Comparison of ENCODE assay signal across 25 cellular contexts in the genomic region with DNA sequence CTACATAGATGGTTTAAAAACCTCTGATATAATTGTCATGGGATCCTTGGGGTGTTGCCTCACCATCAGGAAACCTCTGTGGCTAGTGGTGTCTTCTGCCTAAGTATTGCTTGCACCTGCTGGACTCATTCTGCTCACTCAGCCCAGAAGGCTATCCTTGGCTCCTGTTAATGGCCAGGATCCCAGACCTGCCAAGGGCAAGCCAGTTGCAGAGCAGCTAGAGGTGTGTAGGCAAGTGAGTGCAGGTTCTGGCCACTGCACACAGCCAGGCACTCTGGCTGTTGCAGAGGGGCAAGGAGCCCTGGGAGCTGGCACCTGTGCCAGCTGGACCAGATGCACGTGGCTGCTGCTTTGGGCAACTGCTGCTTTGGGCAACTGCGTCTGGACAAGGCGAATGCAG.
"Had no signal": no experiment of that assay in that cellular context is flagged by ENCODE, and none has a peak within 500 bp of the region (broad histone marks: within the 10 kb centered on the region; RNA-seq: fewer than 3 reads in every experiment).

No MANE protein-coding gene starts in this region.

- DNase-seq: activated CD4-positive, alpha-beta memory T cell treated with anti-CD3 and anti-CD28 coated beads for 36 hours; activated CD4-positive, alpha-beta T cell treated with anti-CD3 and anti-CD28 coated beads for 36 hours; activated CD4-positive, alpha-beta T cell treated with anti-CD3 and anti-CD28 coated beads, Interleukin-2, amount 10 ng/mL, durations not matched to agents 24 days and 14 days; activated CD4-positive, CD25-positive, alpha-beta regulatory T cell; activated CD4-positive, CD25-positive, alpha-beta regulatory T cell treated with anti-CD3 and anti-CD28 coated beads, Interleukin-2, amount 50 U/mL, for 72 hours; activated CD8-positive, alpha-beta memory T cell treated with anti-CD3 and anti-CD28 coated beads, Interleukin-2, amount 10 ng/mL, durations not matched to agents 7 days and 5 days; activated CD8-positive, alpha-beta memory T cell treated with anti-CD3 and anti-CD28 coated beads, Interleukin-2, amount 50 U/mL, for 4 hours; activated CD8-positive, alpha-beta T cell treated with anti-CD3 and anti-CD28 coated beads, Interleukin-2, amount 10 ng/mL, durations not matched to agents 7 days and 5 days; activated effector memory CD4-positive, alpha-beta T cell treated with anti-CD3 and anti-CD28 coated beads, Interleukin-2, amount 50 U/mL, for 16 hours; activated naive CD4-positive, alpha-beta T cell treated with anti-CD3 and anti-CD28 coated beads for 36 hours; activated naive CD8-positive, alpha-beta T cell treated with anti-CD3 and anti-CD28 coated beads, Interleukin-2, amount 10 ng/mL, durations not matched to agents 7 days and 5 days; activated T-cell treated with anti-CD3 and anti-CD28 coated beads, Interleukin-2, amount 50 U/mL, for 1 hour; activated T-cell treated with anti-CD3 and anti-CD28 coated beads, Interleukin-2, amount 50 U/mL, for 48 hours; central memory CD4-positive, alpha-beta T cell; cerebellar nuclear complex; colonic mucosa; effector CD8-positive, alpha-beta T cell; esophagus squamous epithelium; foreskin melanocyte; T-helper 2 cell had no signal

- H3K36me3 Mint-ChIP-seq: activated CD4-positive, alpha-beta memory T cell treated with anti-CD3 and anti-CD28 coated beads for 36 hours; activated CD8-positive, alpha-beta memory T cell treated with anti-CD3 and anti-CD28 coated beads, Interleukin-2, amount 10 ng/mL, durations not matched to agents 7 days and 5 days; activated naive CD4-positive, alpha-beta T cell treated with anti-CD3 and anti-CD28 coated beads, Interleukin-2, amount 50 U/mL, for 72 hours; activated naive CD8-positive, alpha-beta T cell treated with anti-CD3 and anti-CD28 coated beads, Interleukin-2, amount 10 ng/mL, durations not matched to agents 7 days and 5 days; brain had no signal

- H3K27ac Mint-ChIP-seq: activated CD4-positive, alpha-beta memory T cell treated with anti-CD3 and anti-CD28 coated beads for 36 hours; activated CD4-positive, alpha-beta T cell treated with anti-CD3 and anti-CD28 coated beads for 36 hours; activated CD4-positive, alpha-beta T cell treated with anti-CD3 and anti-CD28 coated beads, Interleukin-2, amount 10 ng/mL, durations not matched to agents 24 days and 14 days; activated CD8-positive, alpha-beta memory T cell treated with anti-CD3 and anti-CD28 coated beads, Interleukin-2, amount 10 ng/mL, durations not matched to agents 7 days and 5 days; activated CD8-positive, alpha-beta T cell treated with anti-CD3 and anti-CD28 coated beads, Interleukin-2, amount 10 ng/mL, durations not matched to agents 7 days and 5 days; activated naive CD4-positive, alpha-beta T cell treated with anti-CD3 and anti-CD28 coated beads for 36 hours; activated naive CD4-positive, alpha-beta T cell treated with anti-CD3 and anti-CD28 coated beads, Interleukin-2, amount 50 U/mL, for 72 hours; activated naive CD8-positive, alpha-beta T cell treated with anti-CD3 and anti-CD28 coated beads, Interleukin-2, amount 10 ng/mL, durations not matched to agents 7 days and 5 days; activated T-helper 1 cell treated with anti-CD3 and anti-CD28 coated beads, Interleukin-12 subunit alpha, Interleukin-12 subunit beta, Interleukin-2, Interleukin-4 antibody, amounts not matched to agents 30 ng/mL and 10 ng/mL and 1 ng/mL, durations not matched to agents 14 hours and 24 hours and 36 hours; activated T-helper 2 cell treated with anti-CD3 and anti-CD28 coated beads, Interferon-gamma antibody, Interleukin-2, Interleukin-4, amounts not matched to agents 10 μg/mL and 5 μg/mL and 100 μg/mL, durations not matched to agents 14 hours and 24 hours and 36 hours; brain had no signal

- H3K4me1 Mint-ChIP-seq: activated CD4-positive, alpha-beta T cell treated with anti-CD3 and anti-CD28 coated beads for 36 hours; activated CD4-positive, alpha-beta T cell treated with anti-CD3 and anti-CD28 coated beads, Interleukin-2, amount 10 ng/mL, durations not matched to agents 24 days and 14 days; activated CD8-positive, alpha-beta memory T cell treated with anti-CD3 and anti-CD28 coated beads, Interleukin-2, amount 10 ng/mL, durations not matched to agents 7 days and 5 days; activated naive CD8-positive, alpha-beta T cell treated with anti-CD3 and anti-CD28 coated beads, Interleukin-2, amount 10 ng/mL, durations not matched to agents 7 days and 5 days; brain had no signal

- H3K4me3 Mint-ChIP-seq: activated CD4-positive, alpha-beta memory T cell treated with anti-CD3 and anti-CD28 coated beads for 36 hours; activated CD4-positive, alpha-beta T cell treated with anti-CD3 and anti-CD28 coated beads for 36 hours; activated CD4-positive, alpha-beta T cell treated with anti-CD3 and anti-CD28 coated beads, Interleukin-2, amount 10 ng/mL, durations not matched to agents 24 days and 14 days; activated CD8-positive, alpha-beta memory T cell treated with anti-CD3 and anti-CD28 coated beads, Interleukin-2, amount 10 ng/mL, durations not matched to agents 7 days and 5 days; activated CD8-positive, alpha-beta T cell treated with anti-CD3 and anti-CD28 coated beads, Interleukin-2, amount 10 ng/mL, durations not matched to agents 7 days and 5 days; activated naive CD4-positive, alpha-beta T cell treated with anti-CD3 and anti-CD28 coated beads for 36 hours; activated naive CD8-positive, alpha-beta T cell treated with anti-CD3 and anti-CD28 coated beads, Interleukin-2, amount 10 ng/mL, durations not matched to agents 7 days and 5 days; activated T-helper 1 cell treated with anti-CD3 and anti-CD28 coated beads, Interleukin-12 subunit alpha, Interleukin-12 subunit beta, Interleukin-2, Interleukin-4 antibody, amounts not matched to agents 30 ng/mL and 10 ng/mL and 1 ng/mL, durations not matched to agents 14 hours and 24 hours and 36 hours; brain had no signal

- ATAC-seq: activated CD4-positive, alpha-beta T cell treated with anti-CD3 and anti-CD28 coated beads for 36 hours; activated CD8-positive, alpha-beta memory T cell treated with anti-CD3 and anti-CD28 coated beads, Interleukin-2, amount 10 ng/mL, durations not matched to agents 7 days and 5 days; activated CD8-positive, alpha-beta T cell treated with anti-CD3 and anti-CD28 coated beads, Interleukin-2, amount 10 ng/mL, durations not matched to agents 7 days and 5 days; activated naive CD4-positive, alpha-beta T cell treated with anti-CD3 and anti-CD28 coated beads, Interleukin-2, amount 50 U/mL, for 72 hours; gastroesophageal sphincter had no signal

- H3K9me3 Mint-ChIP-seq: activated CD4-positive, alpha-beta T cell treated with anti-CD3 and anti-CD28 coated beads, Interleukin-2, amount 10 ng/mL, durations not matched to agents 24 days and 14 days; activated T-helper 1 cell treated with anti-CD3 and anti-CD28 coated beads, Interleukin-12 subunit alpha, Interleukin-12 subunit beta, Interleukin-2, Interleukin-4 antibody, amounts not matched to agents 30 ng/mL and 10 ng/mL and 1 ng/mL, durations not matched to agents 14 hours and 24 hours and 36 hours; brain had no signal
